Comparison of ENCODE assay signal across 8 cellular contexts in genomic region chr14:67420102-67420739, GRCh38. TPM values are rescaled to one million over a fixed set of nuclear protein-coding genes. Genes with fewer than 3 reads are reported as not detected.
DNase-seq lines count a peak whose midpoint lies in the region; ATAC-seq and TF ChIP-seq lines count a peak whose summit lies in the region.

No MANE protein-coding gene starts in this region.

- H3K4me3 ChIP-seq in H7 (ENCODE audit: insufficient read depth, low read depth, low read length): no peak overlapping the region

- no peaks in the 10 kb centered on the region for H3K36me3 ChIP-seq in H7 (replicated peaks; ENCODE audit: control insufficient read depth, insufficient read depth, low read length)

- no peak for ATAC-seq in HG02763 (IDR thresholded peaks at IDR 0.05; ENCODE audit: unreplicated experiment)
- no peak for ATAC-seq in GM18861 (IDR thresholded peaks at IDR 0.05; ENCODE audit: unreplicated experiment)
- ATAC-seq in GM21737 (IDR thresholded peaks at IDR 0.05; ENCODE audit: unreplicated experiment): no peak

- peak; percentile 22 for TF ChIP-seq CTCF in AG09319 (IDR thresholded peaks at IDR 0.05; ENCODE audit: low read depth, low read length)

- H3K27me3 ChIP-seq in H7 (ENCODE audit: control insufficient read depth, insufficient read depth, low read length): no peaks in the 10 kb centered on the region

- DNase-seq in AG09319 (ENCODE audit: extremely low read depth, low read depth) (no peak), H7 (peak; percentile 74), UCSD-AML1 (lab: John Stamatoyannopoulos, UW; ENCODE audit: unreplicated experiment) (peak; percentile 69), germinal center (ENCODE audit: low spot score) (peak; percentile 34), H4 (ENCODE audit: low spot score) (no peak)

RNA-seq across cellular contexts. Expression of gene PLEK2, which starts 8.3 kb away (rescaled TPM):
- not detected in 2 replicates for total RNA-seq in H7 (2014; rRNA removed; shearing (Covaris generic))
- total RNA-seq in H4 (2014; rRNA removed; shearing (Covaris generic)): not detected in 2 replicates

Comparison
In these comparisons a context has a peak if more than half of its experiments do, and no peak if none do; other contexts are left out.
1. DNase-seq: peak in H7 (single experiment), UCSD-AML1 (single experiment) and germinal center (single experiment); none in AG09319 (single experiment) and H4 (single experiment).